Comparison of ENCODE assay signal across 8 cellular contexts in genomic region chr16:79286646-79287423, GRCh38.
A peak's percentile ranks its signal among the peaks of the same experiment; 100 is the strongest.
DNase-seq lines count a peak whose midpoint lies in the region; ATAC-seq lines count a peak whose summit lies in the region.

No MANE protein-coding gene starts in this region.

- peak; percentile 95 for ATAC-seq in HG02852 (IDR thresholded peaks at IDR 0.05; ENCODE audit: unreplicated experiment)

- H3K4me1 ChIP-seq in subcutaneous abdominal adipose tissue (ENCODE audit: control insufficient read depth in 5 of 5, insufficient read depth in 5 of 5, low read length in 5 of 5), result peaks cover 0 to 26% (median 14%) of the 10 kb centered on the region in 5 donors

- peaks cover 0 to 3% (median 0%) of the 10 kb centered on the region in 5 donors for H3K9me3 ChIP-seq in subcutaneous abdominal adipose tissue (ENCODE audit: control insufficient read depth in 5 of 5, low read length in 5 of 5)

- H3K9ac ChIP-seq in subcutaneous abdominal adipose tissue (ENCODE audit: low read length in 5 of 5), result no peak overlapping the region

- H3K27me3 ChIP-seq in subcutaneous abdominal adipose tissue (ENCODE audit: control insufficient read depth in 5 of 5, insufficient read depth in 4 of 5, low read length in 5 of 5), result no peaks in the 10 kb centered on the region

- peak overlapping the region in 4 of 5 donors; percentile 12 to 53 (median 40) for H3K4me3 ChIP-seq in subcutaneous abdominal adipose tissue (ENCODE audit: low read depth in 1 of 5, low read length in 5 of 5)

- H3K36me3 ChIP-seq in subcutaneous abdominal adipose tissue (ENCODE audit: control insufficient read depth in 5 of 5, insufficient read depth in 5 of 5, low read length in 5 of 5), result no peaks in the 10 kb centered on the region

- H3K27ac ChIP-seq in subcutaneous abdominal adipose tissue (ENCODE audit: low read depth, low read length), result no peak overlapping the region

- peak; percentile 61 for DNase-seq in activated CD4-positive, alpha-beta T cell treated with anti-CD3 and anti-CD28 coated beads for 48 hours
- DNase-seq in activated CD4-positive, alpha-beta T cell treated with anti-CD3 and anti-CD28 coated beads, Interleukin-2, amount 50 U/mL, for 1 hour, result no peak
- DNase-seq in NCI-H187 treated with DMSO at 0.1 percent for 48 hours (lab: John Stamatoyannopoulos, UW) (peak; percentile 42), kidney tubule cell (ENCODE audit: low spot score) (peak; percentile 13), OCI-M2 (lab: John Stamatoyannopoulos, UW; ENCODE audit: unreplicated experiment) (no peak)
- DNase-seq in activated T-cell treated with anti-CD3 and anti-CD28 coated beads, Interleukin-2, amount 50 U/mL, for 48 hours, result peak; percentile 49 to 61

Comparison
In these comparisons a context has a peak if more than half of its experiments do, and no peak if none do; other contexts are left out.
1. DNase-seq: peak in activated CD4-positive, alpha-beta T cell treated with anti-CD3 and anti-CD28 coated beads for 48 hours (single experiment), NCI-H187 treated with DMSO at 0.1 percent for 48 hours (single experiment), activated T-cell treated with anti-CD3 and anti-CD28 coated beads, Interleukin-2, amount 50 U/mL, for 48 hours (2 of 2) and kidney tubule cell (single experiment); none in activated CD4-positive, alpha-beta T cell treated with anti-CD3 and anti-CD28 coated beads, Interleukin-2, amount 50 U/mL, for 1 hour (single experiment) and OCI-M2 (single experiment).